ENCODE assay signal across 2 cellular contexts in the genomic region with DNA sequence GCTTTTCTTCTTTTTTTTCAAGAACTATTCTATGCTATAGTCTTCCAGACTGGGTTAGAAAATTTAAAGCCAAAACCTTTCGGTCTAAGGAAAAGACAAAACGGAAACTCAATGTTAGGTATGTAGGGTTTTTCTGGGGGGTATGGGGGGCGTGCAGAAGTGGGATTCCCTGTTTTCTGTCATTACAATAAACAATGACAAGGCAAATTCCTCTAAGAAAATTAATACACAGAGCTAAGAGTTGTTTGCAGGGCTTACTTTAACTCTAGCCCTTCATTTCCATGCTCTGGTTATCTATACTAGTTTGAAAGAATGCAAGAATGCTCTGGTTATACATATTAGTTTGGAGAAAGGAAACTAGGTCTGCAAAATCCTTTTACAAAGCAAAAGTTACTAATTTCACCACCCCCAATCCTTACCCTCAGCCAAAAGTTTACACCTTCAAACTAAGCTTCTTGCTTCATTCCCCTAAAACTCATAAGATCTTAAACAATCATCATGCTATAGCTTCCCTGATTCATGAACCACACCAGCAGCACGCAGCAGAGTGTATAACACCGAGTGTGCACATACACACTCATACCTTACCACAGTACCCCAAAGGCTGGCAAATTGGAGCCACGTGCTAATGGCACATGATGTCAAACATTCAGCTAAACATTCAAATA.
A peak's percentile ranks its signal among the peaks of the same experiment; 100 is the strongest.
TF ChIP-seq lines count a peak whose summit lies in the region.

No MANE protein-coding gene starts in this region.

TF ChIP-seq in GM12878, 131 proteins besides CTCF, POLR2A, EP300 and RAD21:
- TF ChIP-seq, protein P1, sequence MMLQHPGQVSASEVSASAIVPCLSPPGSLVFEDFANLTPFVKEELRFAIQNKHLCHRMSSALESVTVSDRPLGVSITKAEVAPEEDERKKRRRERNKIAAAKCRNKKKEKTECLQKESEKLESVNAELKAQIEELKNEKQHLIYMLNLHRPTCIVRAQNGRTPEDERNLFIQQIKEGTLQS (IDR thresholded peaks at IDR 0.05; ENCODE audit: borderline replicate concordance, extremely low read depth, low read depth, low read length) = no peak
- TF ChIP-seq BMI1 (IDR thresholded peaks at IDR 0.05; ENCODE audit: borderline replicate concordance) = no peak
- TF ChIP-seq, protein P2, sequence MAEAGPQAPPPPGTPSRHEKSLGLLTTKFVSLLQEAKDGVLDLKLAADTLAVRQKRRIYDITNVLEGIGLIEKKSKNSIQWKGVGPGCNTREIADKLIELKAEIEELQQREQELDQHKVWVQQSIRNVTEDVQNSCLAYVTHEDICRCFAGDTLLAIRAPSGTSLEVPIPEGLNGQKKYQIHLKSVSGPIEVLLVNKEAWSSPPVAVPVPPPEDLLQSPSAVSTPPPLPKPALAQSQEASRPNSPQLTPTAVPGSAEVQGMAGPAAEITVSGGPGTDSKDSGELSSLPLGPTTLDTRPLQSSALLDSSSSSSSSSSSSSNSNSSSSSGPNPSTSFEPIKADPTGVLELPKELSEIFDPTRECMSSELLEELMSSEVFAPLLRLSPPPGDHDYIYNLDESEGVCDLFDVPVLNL (IDR thresholded peaks at IDR 0.05; ENCODE audit: low read depth, low read length) = no peak
- TF ChIP-seq PAX8 (IDR thresholded peaks at IDR 0.05) = no peak
- TF ChIP-seq, protein P3, sequence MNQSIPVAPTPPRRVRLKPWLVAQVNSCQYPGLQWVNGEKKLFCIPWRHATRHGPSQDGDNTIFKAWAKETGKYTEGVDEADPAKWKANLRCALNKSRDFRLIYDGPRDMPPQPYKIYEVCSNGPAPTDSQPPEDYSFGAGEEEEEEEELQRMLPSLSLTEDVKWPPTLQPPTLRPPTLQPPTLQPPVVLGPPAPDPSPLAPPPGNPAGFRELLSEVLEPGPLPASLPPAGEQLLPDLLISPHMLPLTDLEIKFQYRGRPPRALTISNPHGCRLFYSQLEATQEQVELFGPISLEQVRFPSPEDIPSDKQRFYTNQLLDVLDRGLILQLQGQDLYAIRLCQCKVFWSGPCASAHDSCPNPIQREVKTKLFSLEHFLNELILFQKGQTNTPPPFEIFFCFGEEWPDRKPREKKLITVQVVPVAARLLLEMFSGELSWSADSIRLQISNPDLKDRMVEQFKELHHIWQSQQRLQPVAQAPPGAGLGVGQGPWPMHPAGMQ (IDR thresholded peaks at IDR 0.05; ENCODE audit: borderline replicate concordance) = no peak
- TF ChIP-seq, protein P4, sequence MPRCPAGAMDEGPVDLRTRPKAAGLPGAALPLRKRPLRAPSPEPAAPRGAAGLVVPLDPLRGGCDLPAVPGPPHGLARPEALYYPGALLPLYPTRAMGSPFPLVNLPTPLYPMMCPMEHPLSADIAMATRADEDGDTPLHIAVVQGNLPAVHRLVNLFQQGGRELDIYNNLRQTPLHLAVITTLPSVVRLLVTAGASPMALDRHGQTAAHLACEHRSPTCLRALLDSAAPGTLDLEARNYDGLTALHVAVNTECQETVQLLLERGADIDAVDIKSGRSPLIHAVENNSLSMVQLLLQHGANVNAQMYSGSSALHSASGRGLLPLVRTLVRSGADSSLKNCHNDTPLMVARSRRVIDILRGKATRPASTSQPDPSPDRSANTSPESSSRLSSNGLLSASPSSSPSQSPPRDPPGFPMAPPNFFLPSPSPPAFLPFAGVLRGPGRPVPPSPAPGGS (IDR thresholded peaks at IDR 0.05; ENCODE audit: borderline replicate concordance, insufficient read depth, low read depth, low read length, poor library complexity, severe bottlenecking) = peak; percentile 41
TF ChIP-seq in GM12878: peak in this region for 1.

TF ChIP-seq in HepG2, 621 proteins besides CTCF, POLR2A, EP300 and RAD21:
- TF ChIP-seq ZNF782 (CRISPR knock-in tag; IDR thresholded peaks at IDR 0.05; ENCODE audit: borderline replicate concordance) = no peak
- 0 out of 2 replicates have a peak, but pooled peaks have one; percentile 1 for TF ChIP-seq MED1 (CRISPR knock-in tag; IDR thresholded peaks at IDR 0.05)
- TF ChIP-seq, protein P5, sequence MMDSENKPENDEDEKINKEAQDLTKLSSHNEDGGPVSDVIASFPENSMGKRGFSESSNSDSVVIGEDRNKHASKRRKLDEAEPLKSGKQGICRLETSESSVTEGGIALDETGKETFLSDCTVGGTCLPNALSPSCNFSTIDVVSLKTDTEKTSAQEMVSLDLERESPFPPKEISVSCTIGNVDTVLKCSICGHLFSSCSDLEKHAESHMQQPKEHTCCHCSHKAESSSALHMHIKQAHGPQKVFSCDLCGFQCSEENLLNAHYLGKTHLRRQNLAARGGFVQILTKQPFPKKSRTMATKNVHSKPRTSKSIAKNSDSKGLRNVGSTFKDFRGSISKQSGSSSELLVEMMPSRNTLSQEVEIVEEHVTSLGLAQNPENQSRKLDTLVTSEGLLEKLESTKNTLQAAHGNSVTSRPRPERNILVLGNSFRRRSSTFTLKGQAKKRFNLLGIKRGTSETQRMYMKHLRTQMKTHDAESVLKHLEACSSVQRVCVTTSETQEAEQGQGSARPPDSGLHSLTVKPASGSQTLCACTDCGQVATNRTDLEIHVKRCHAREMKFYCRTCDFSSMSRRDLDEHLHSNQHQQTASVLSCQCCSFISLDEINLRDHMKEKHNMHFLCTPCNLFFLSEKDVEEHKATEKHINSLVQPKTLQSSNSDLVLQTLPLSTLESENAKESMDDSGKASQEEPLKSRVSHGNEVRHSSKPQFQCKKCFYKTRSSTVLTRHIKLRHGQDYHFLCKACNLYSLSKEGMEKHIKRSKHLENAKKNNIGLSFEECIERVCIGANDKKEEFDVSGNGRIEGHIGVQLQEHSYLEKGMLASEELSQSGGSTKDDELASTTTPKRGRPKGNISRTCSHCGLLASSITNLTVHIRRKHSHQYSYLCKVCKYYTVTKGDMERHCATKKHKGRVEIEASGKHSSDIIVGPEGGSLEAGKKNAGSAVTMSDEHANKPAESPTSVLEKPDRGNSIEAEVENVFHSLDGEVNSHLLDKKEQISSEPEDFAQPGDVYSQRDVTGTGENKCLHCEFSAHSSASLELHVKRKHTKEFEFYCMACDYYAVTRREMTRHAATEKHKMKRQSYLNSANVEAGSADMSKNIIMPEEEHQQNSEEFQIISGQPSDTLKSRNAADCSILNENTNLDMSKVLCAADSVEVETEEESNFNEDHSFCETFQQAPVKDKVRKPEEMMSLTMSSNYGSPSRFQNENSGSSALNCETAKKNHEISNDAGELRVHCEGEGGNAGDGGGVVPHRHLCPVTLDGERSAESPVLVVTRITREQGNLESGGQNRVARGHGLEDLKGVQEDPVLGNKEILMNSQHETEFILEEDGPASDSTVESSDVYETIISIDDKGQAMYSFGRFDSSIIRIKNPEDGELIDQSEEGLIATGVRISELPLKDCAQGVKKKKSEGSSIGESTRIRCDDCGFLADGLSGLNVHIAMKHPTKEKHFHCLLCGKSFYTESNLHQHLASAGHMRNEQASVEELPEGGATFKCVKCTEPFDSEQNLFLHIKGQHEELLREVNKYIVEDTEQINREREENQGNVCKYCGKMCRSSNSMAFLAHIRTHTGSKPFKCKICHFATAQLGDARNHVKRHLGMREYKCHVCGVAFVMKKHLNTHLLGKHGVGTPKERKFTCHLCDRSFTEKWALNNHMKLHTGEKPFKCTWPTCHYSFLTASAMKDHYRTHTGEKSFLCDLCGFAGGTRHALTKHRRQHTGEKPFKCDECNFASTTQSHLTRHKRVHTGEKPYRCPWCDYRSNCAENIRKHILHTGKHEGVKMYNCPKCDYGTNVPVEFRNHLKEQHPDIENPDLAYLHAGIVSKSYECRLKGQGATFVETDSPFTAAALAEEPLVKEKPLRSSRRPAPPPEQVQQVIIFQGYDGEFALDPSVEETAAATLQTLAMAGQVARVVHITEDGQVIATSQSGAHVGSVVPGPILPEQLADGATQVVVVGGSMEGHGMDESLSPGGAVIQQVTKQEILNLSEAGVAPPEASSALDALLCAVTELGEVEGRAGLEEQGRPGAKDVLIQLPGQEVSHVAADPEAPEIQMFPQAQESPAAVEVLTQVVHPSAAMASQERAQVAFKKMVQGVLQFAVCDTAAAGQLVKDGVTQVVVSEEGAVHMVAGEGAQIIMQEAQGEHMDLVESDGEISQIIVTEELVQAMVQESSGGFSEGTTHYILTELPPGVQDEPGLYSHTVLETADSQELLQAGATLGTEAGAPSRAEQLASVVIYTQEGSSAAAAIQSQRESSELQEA (CRISPR knock-in tag; IDR thresholded peaks at IDR 0.05; ENCODE audit: not compliant biosample characterization) = no peak
- TF ChIP-seq ZNF747 (CRISPR knock-in tag; IDR thresholded peaks at IDR 0.05; ENCODE audit: borderline replicate concordance) = no peak
- peak; percentile 74 for TF ChIP-seq NFE2L2 (IDR thresholded peaks at IDR 0.05; ENCODE audit: low read length)
- TF ChIP-seq ZNF124 (CRISPR knock-in tag; IDR thresholded peaks at IDR 0.05) = no peak
- TF ChIP-seq FIP1L1 (IDR thresholded peaks at IDR 0.05; ENCODE audit: borderline replicate concordance, insufficient read depth, low read depth, low read length) = no peak
- TF ChIP-seq ZNF660 (CRISPR knock-in tag; IDR thresholded peaks at IDR 0.05; ENCODE audit: borderline replicate concordance, low read depth) = no peak
- no peak for TF ChIP-seq ZFP36L2 (CRISPR knock-in tag; IDR thresholded peaks at IDR 0.05)
- TF ChIP-seq GTF3A (CRISPR knock-in tag; conservative IDR thresholded peaks at IDR 0.05) = no peak
- TF ChIP-seq GATA4 (IDR thresholded peaks at IDR 0.05; ENCODE audit: borderline replicate concordance, low read depth) = no peak
- TF ChIP-seq CREB1 (IDR thresholded peaks at IDR 0.05) = no peak
- peak; percentile 14; the same call in 1 of the 2 replicates for TF ChIP-seq CREB1 (CRISPR knock-in tag; IDR thresholded peaks at IDR 0.05)
- TF ChIP-seq ZNF160 (CRISPR knock-in tag; IDR thresholded peaks at IDR 0.05) = no peak
- no peak for TF ChIP-seq ZNF547 (CRISPR knock-in tag; IDR thresholded peaks at IDR 0.05)
